9 cellular contexts compared by ENCODE assay signal in genomic region chr5:147481857-147482256, GRCh38. TPM values are rescaled to one million over a fixed set of nuclear protein-coding genes. Genes with fewer than 3 reads are reported as not detected.
DNase-seq lines count a peak whose midpoint lies in the region; ATAC-seq and TF ChIP-seq lines count a peak whose summit lies in the region.
"Had no signal": no experiment of that assay in that cellular context is flagged by ENCODE, and none has a peak within 500 bp of the region (broad histone marks: within the 10 kb centered on the region; RNA-seq: fewer than 3 reads in every experiment).

No MANE protein-coding gene starts in this region.

- no peaks in the 10 kb centered on the region for H3K4me1 Mint-ChIP-seq in stimulated activated naive CD8-positive, alpha-beta T cell treated with anti-CD3 and anti-CD28 coated beads, Interleukin-15, amount 100 ng/mL, for 72 hours
- H3K4me1 Mint-ChIP-seq in activated T-cell treated with anti-CD3 and anti-CD28 coated beads, Interleukin-2, amount 50 U/mL, for 24 hours (ENCODE audit: low read depth): no peaks in the 10 kb centered on the region
- H3K4me1 Mint-ChIP-seq in progenitor cell of endocrine pancreas (ENCODE audit: low read depth): no peaks in the 10 kb centered on the region

- no peak overlapping the region for H3K27ac Mint-ChIP-seq in stimulated activated naive CD8-positive, alpha-beta T cell treated with anti-CD3 and anti-CD28 coated beads, Interleukin-15, amount 100 ng/mL, for 72 hours
- H3K27ac Mint-ChIP-seq in activated T-cell treated with anti-CD3 and anti-CD28 coated beads, Interleukin-2, amount 50 U/mL, for 24 hours: no peak overlapping the region
- no peak overlapping the region for H3K27ac Mint-ChIP-seq in progenitor cell of endocrine pancreas

- no peak for DNase-seq in stimulated activated naive CD8-positive, alpha-beta T cell treated with anti-CD3 and anti-CD28 coated beads, Interleukin-15, Interleukin-2, amounts not matched to agents 100 U/mL and 50 U/mL, for 24 hours
- DNase-seq in stimulated activated naive CD8-positive, alpha-beta T cell treated with anti-CD3 and anti-CD28 coated beads, Interleukin-15, amount 100 ng/mL, for 72 hours: no peak
- DNase-seq in HT1080 (ENCODE audit: low read depth) (peak; percentile 17), fibroblast of pulmonary artery (ENCODE audit: low read depth) (peak; percentile 84), NCI-H146 (lab: John Stamatoyannopoulos, UW) (no peak), progenitor cell of endocrine pancreas (ENCODE audit: low spot score, unreplicated experiment) (no peak), omental fat pad (ENCODE audit: low spot score) (no peak)
- no peak for DNase-seq in activated T-cell treated with anti-CD3 and anti-CD28 coated beads, Interleukin-2, amount 50 U/mL, for 24 hours
- DNase-seq: C1 segment of cervical spinal cord had no signal

- peaks cover 37% of the 10 kb centered on the region for H3K27me3 Mint-ChIP-seq in stimulated activated naive CD8-positive, alpha-beta T cell treated with anti-CD3 and anti-CD28 coated beads, Interleukin-15, amount 100 ng/mL, for 72 hours
- peaks cover 25% of the 10 kb centered on the region for H3K27me3 Mint-ChIP-seq in activated T-cell treated with anti-CD3 and anti-CD28 coated beads, Interleukin-2, amount 50 U/mL, for 24 hours
- no peaks in the 10 kb centered on the region for H3K27me3 Mint-ChIP-seq in progenitor cell of endocrine pancreas

- TF ChIP-seq CTCF in fibroblast of pulmonary artery (IDR thresholded peaks at IDR 0.05; ENCODE audit: low read length, missing control alignments) (no peak), progenitor cell of endocrine pancreas (IDR thresholded peaks at IDR 0.05; ENCODE audit: unreplicated experiment) (no peak), omental fat pad (IDR thresholded peaks at IDR 0.05) (no peak)

- no peak overlapping the region for H3K4me3 Mint-ChIP-seq in stimulated activated naive CD8-positive, alpha-beta T cell treated with anti-CD3 and anti-CD28 coated beads, Interleukin-15, amount 100 ng/mL, for 72 hours
- H3K4me3 Mint-ChIP-seq in activated T-cell treated with anti-CD3 and anti-CD28 coated beads, Interleukin-2, amount 50 U/mL, for 24 hours: no peak overlapping the region
- no peak overlapping the region for H3K4me3 Mint-ChIP-seq in progenitor cell of endocrine pancreas (ENCODE audit: low read depth)

- H3K4me3 ChIP-seq in fibroblast of pulmonary artery (replicated peaks; ENCODE audit: low read depth, low read length): no peak overlapping the region

- peaks cover 0 to 10% of the 10 kb centered on the region in 2 donors for H3K9me3 Mint-ChIP-seq in stimulated activated naive CD8-positive, alpha-beta T cell treated with anti-CD3 and anti-CD28 coated beads, Interleukin-15, amount 100 ng/mL, for 72 hours
- no peaks in the 10 kb centered on the region for H3K9me3 Mint-ChIP-seq in activated T-cell treated with anti-CD3 and anti-CD28 coated beads, Interleukin-2, amount 50 U/mL, for 24 hours
- no peaks in the 10 kb centered on the region for H3K9me3 Mint-ChIP-seq in progenitor cell of endocrine pancreas (ENCODE audit: low read depth)

- H3K36me3 Mint-ChIP-seq in activated T-cell treated with anti-CD3 and anti-CD28 coated beads, Interleukin-2, amount 50 U/mL, for 24 hours (ENCODE audit: low read depth): no peaks in the 10 kb centered on the region
- H3K36me3 Mint-ChIP-seq in progenitor cell of endocrine pancreas (ENCODE audit: insufficient read depth): no peaks in the 10 kb centered on the region

- ATAC-seq in stimulated activated naive CD8-positive, alpha-beta T cell treated with anti-CD3 and anti-CD28 coated beads, Interleukin-15, Interleukin-2, amounts not matched to agents 100 U/mL and 50 U/mL, for 24 hours: peak; percentile 17
- no peak for ATAC-seq in stimulated activated naive CD8-positive, alpha-beta T cell treated with anti-CD3 and anti-CD28 coated beads, Interleukin-15, amount 100 ng/mL, for 72 hours
- no peak for ATAC-seq in omental fat pad (ENCODE audit: low FRiP score)

RNA-seq across cellular contexts. Expression of gene DPYSL3, which starts 28.0 kb away (rescaled TPM):
- total RNA-seq in HT1080 (2014; rRNA removed; shearing (Covaris generic)): 50.1 and 54.4 TPM in 2 replicates
- 44.5 and 50.0 TPM in 2 replicates for polyA plus RNA-seq in HT1080 (2015; cell fraction: cytosol; rRNA removed)
- polyA plus RNA-seq in HT1080 (2015; cell fraction: nucleus; rRNA removed): 80.1 and 87.6 TPM in 2 replicates
- total RNA-seq in progenitor cell of endocrine pancreas: 56.0 and 60.4 TPM in 2 replicates
- total RNA-seq in omental fat pad: 10 to 100 TPM; 26.9 to 78.0 (median 54.9) TPM

Comparison
In these comparisons a context has a peak if more than half of its experiments do, and no peak if none do; other contexts are left out.
1. DNase-seq: peak in HT1080 (single experiment) and fibroblast of pulmonary artery (single experiment); none in stimulated activated naive CD8-positive, alpha-beta T cell treated with anti-CD3 and anti-CD28 coated beads, Interleukin-15, Interleukin-2, amounts not matched to agents 100 U/mL and 50 U/mL, for 24 hours (single experiment), stimulated activated naive CD8-positive, alpha-beta T cell treated with anti-CD3 and anti-CD28 coated beads, Interleukin-15, amount 100 ng/mL, for 72 hours (0 of 2), NCI-H146 (single experiment), activated T-cell treated with anti-CD3 and anti-CD28 coated beads, Interleukin-2, amount 50 U/mL, for 24 hours (single experiment), progenitor cell of endocrine pancreas (single experiment) and omental fat pad (single experiment).